2 cellular contexts compared by ENCODE assay signal in genomic region chr5:3995954-3996619, GRCh38.
TF ChIP-seq lines count a peak whose summit lies in the region.

No MANE protein-coding gene starts in this region.

TF ChIP-seq in K562, 482 proteins besides CTCF, POLR2A, EP300 and RAD21:
- TF ChIP-seq TFE3 (CRISPR knock-in tag; IDR thresholded peaks at IDR 0.05) (peak; percentile 48), RAD51 (IDR thresholded peaks at IDR 0.05; ENCODE audit: borderline replicate concordance, low read depth) (0 out of 2 replicates have a peak, but pooled peaks have one; percentile 30), KHSRP (IDR thresholded peaks at IDR 0.05) (no peak)
- TF ChIP-seq, protein P1, sequence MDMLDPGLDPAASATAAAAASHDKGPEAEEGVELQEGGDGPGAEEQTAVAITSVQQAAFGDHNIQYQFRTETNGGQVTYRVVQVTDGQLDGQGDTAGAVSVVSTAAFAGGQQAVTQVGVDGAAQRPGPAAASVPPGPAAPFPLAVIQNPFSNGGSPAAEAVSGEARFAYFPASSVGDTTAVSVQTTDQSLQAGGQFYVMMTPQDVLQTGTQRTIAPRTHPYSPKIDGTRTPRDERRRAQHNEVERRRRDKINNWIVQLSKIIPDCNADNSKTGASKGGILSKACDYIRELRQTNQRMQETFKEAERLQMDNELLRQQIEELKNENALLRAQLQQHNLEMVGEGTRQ (CRISPR knock-in tag; IDR thresholded peaks at IDR 0.05): peak; percentile 70

TF ChIP-seq in neural cell, 6 proteins besides CTCF, POLR2A, EP300 and RAD21 (continued from another document):
- TF ChIP-seq REST (IDR thresholded peaks at IDR 0.05; ENCODE audit: borderline replicate concordance) (no peak), EZH2 (IDR thresholded peaks at IDR 0.05; ENCODE audit: borderline replicate concordance, insufficient read depth, low read length, poor library complexity, severe bottlenecking) (no peak), POLR2AphosphoS5 (IDR thresholded peaks at IDR 0.05) (peak; percentile 40)
